ENCODE assay signal across 2 cellular contexts in the genomic region with DNA sequence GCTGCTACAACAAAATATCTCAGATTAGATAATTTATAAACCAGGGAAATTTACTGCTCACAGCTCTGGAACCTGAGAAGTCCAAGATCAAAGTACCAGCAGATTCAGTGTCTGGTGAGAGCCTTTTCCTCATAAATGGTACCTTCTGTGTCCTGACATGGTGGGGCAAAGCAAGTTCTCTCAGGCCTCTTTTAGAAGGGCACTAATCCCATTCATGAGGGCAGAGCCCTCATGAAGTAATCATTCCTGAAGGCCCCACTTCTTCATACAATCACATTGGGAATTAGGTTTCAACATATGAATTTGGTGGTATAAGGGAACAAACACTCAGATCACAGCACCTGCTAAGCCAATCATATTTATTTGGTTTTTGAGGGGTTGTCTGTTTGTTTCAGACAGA.
TF ChIP-seq lines count a peak whose summit lies in the region.

No MANE protein-coding gene starts in this region.

TF ChIP-seq in GM23338, 12 proteins besides CTCF, POLR2A, EP300 and RAD21:
- TF ChIP-seq JUNB (IDR thresholded peaks at IDR 0.05; ENCODE audit: unreplicated experiment): no peak
- TF ChIP-seq, protein P1, sequence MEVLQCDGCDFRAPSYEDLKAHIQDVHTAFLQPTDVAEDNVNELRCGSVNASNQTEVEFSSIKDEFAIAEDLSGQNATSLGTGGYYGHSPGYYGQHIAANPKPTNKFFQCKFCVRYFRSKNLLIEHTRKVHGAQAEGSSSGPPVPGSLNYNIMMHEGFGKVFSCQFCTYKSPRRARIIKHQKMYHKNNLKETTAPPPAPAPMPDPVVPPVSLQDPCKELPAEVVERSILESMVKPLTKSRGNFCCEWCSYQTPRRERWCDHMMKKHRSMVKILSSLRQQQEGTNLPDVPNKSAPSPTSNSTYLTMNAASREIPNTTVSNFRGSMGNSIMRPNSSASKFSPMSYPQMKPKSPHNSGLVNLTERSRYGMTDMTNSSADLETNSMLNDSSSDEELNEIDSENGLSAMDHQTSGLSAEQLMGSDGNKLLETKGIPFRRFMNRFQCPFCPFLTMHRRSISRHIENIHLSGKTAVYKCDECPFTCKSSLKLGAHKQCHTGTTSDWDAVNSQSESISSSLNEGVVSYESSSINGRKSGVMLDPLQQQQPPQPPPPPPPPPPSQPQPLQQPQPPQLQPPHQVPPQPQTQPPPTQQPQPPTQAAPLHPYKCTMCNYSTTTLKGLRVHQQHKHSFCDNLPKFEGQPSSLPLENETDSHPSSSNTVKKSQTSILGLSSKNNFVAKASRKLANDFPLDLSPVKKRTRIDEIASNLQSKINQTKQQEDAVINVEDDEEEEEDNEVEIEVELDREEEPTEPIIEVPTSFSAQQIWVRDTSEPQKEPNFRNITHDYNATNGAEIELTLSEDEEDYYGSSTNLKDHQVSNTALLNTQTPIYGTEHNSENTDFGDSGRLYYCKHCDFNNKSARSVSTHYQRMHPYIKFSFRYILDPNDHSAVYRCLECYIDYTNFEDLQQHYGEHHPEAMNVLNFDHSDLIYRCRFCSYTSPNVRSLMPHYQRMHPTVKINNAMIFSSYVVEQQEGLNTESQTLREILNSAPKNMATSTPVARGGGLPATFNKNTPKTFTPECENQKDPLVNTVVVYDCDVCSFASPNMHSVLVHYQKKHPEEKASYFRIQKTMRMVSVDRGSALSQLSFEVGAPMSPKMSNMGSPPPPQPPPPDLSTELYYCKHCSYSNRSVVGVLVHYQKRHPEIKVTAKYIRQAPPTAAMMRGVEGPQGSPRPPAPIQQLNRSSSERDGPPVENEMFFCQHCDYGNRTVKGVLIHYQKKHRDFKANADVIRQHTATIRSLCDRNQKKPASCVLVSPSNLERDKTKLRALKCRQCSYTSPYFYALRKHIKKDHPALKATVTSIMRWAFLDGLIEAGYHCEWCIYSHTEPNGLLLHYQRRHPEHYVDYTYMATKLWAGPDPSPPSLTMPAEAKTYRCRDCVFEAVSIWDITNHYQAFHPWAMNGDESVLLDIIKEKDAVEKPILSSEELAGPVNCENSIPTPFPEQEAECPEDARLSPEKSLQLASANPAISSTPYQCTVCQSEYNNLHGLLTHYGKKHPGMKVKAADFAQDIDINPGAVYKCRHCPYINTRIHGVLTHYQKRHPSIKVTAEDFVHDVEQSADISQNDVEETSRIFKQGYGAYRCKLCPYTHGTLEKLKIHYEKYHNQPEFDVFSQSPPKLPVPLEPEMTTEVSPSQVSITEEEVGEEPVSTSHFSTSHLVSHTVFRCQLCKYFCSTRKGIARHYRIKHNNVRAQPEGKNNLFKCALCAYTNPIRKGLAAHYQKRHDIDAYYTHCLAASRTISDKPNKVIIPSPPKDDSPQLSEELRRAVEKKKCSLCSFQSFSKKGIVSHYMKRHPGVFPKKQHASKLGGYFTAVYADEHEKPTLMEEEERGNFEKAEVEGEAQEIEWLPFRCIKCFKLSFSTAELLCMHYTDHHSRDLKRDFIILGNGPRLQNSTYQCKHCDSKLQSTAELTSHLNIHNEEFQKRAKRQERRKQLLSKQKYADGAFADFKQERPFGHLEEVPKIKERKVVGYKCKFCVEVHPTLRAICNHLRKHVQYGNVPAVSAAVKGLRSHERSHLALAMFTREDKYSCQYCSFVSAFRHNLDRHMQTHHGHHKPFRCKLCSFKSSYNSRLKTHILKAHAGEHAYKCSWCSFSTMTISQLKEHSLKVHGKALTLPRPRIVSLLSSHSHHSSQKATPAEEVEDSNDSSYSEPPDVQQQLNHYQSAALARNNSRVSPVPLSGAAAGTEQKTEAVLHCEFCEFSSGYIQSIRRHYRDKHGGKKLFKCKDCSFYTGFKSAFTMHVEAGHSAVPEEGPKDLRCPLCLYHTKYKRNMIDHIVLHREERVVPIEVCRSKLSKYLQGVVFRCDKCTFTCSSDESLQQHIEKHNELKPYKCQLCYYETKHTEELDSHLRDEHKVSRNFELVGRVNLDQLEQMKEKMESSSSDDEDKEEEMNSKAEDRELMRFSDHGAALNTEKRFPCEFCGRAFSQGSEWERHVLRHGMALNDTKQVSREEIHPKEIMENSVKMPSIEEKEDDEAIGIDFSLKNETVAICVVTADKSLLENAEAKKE (CRISPR knock-in tag; IDR thresholded peaks at IDR 0.05): no peak
- TF ChIP-seq ETS1 (IDR thresholded peaks at IDR 0.05): no peak
- TF ChIP-seq ZNF331 (CRISPR knock-in tag; IDR thresholded peaks at IDR 0.05; ENCODE audit: low read depth): no peak
- TF ChIP-seq POLR2AphosphoS5 (IDR thresholded peaks at IDR 0.05; ENCODE audit: low read depth): no peak
- no peak for TF ChIP-seq ZNF114 (CRISPR knock-in tag; IDR thresholded peaks at IDR 0.05)
- TF ChIP-seq STAT1 (IDR thresholded peaks at IDR 0.05; ENCODE audit: unreplicated experiment): no peak
- TF ChIP-seq REST (IDR thresholded peaks at IDR 0.05; ENCODE audit: unreplicated experiment): no peak
- no peak for TF ChIP-seq EZH2phosphoT487 (IDR thresholded peaks at IDR 0.05; ENCODE audit: unreplicated experiment)
TF ChIP-seq in GM23338: peak in this region for 0.

TF ChIP-seq in IMR-90, 13 proteins besides CTCF, POLR2A, EP300 and RAD21:
- no peak for TF ChIP-seq CHD1 (IDR thresholded peaks at IDR 0.05; ENCODE audit: low read depth, low read length)
- TF ChIP-seq SMC3 (IDR thresholded peaks at IDR 0.05; ENCODE audit: low read depth, low read length): no peak
- TF ChIP-seq RCOR1 (IDR thresholded peaks at IDR 0.05; ENCODE audit: insufficient replicate concordance, low read length): no peak
- TF ChIP-seq CEBPB (IDR thresholded peaks at IDR 0.05; ENCODE audit: low read depth, low read length): no peak
- no peak for TF ChIP-seq BHLHE40 (IDR thresholded peaks at IDR 0.05; ENCODE audit: low read depth, low read length)
- no peak for TF ChIP-seq MAZ (IDR thresholded peaks at IDR 0.05; ENCODE audit: borderline replicate concordance, low read depth, low read length)
- no peak for TF ChIP-seq FOS (IDR thresholded peaks at IDR 0.05; ENCODE audit: low read depth, low read length)
- no peak for TF ChIP-seq NFE2L2 (IDR thresholded peaks at IDR 0.05; ENCODE audit: low read depth, low read length)
- TF ChIP-seq ELK1 (IDR thresholded peaks at IDR 0.05; ENCODE audit: borderline replicate concordance, low read depth, low read length): no peak
- TF ChIP-seq, protein P2, sequence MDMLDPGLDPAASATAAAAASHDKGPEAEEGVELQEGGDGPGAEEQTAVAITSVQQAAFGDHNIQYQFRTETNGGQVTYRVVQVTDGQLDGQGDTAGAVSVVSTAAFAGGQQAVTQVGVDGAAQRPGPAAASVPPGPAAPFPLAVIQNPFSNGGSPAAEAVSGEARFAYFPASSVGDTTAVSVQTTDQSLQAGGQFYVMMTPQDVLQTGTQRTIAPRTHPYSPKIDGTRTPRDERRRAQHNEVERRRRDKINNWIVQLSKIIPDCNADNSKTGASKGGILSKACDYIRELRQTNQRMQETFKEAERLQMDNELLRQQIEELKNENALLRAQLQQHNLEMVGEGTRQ (IDR thresholded peaks at IDR 0.05; ENCODE audit: low read depth, low read length): no peak
- no peak for TF ChIP-seq MXI1 (IDR thresholded peaks at IDR 0.05; ENCODE audit: borderline replicate concordance, low read depth, low read length)
- no peak for TF ChIP-seq MAFK (IDR thresholded peaks at IDR 0.05; ENCODE audit: low read depth, low read length)
- no peak for TF ChIP-seq RFX5 (IDR thresholded peaks at IDR 0.05; ENCODE audit: low read depth, low read length)
